Comparison of ENCODE assay signal across 29 cellular contexts in the genomic region with DNA sequence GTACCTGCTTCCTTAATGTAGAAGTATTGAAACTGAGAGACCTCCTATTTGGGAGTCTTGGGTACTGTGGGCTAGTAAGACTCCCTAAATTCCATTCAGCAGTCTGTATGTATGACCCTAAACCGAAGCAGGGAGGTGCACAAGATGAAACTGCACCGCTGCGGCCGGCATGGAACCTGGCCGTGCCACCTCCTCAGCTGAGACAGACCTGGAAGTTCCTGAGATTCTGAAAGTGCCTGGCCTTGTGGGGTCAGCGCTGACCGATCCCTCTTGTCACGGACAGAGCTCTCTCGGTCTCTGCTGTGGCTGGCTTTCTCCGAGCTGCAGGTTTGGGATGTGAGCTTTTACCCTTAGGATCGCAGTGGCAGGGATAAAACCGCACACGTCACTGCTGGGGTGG.
"Had no signal": no experiment of that assay in that cellular context is flagged by ENCODE, and none has a peak within 500 bp of the region (broad histone marks: within the 10 kb centered on the region; RNA-seq: fewer than 3 reads in every experiment).

No MANE protein-coding gene starts in this region.

- DNase-seq: naive thymus-derived CD4-positive, alpha-beta T cell; natural killer cell; nucleus accumbens; pancreas; right cardiac atrium; right lobe of liver; sigmoid colon; spleen; stimulated activated CD4-positive, alpha-beta T cell treated with anti-CD3 and anti-CD28 coated beads, Interleukin-12 subunit alpha, Interleukin-12 subunit beta, amount 100 ng/mL, for 4 hours; stimulated activated CD4-positive, alpha-beta T cell treated with anti-CD3 and anti-CD28 coated beads, Interleukin-1b, Interleukin-23, amount 100 ng/mL, for 48 hours; stimulated activated CD4-positive, alpha-beta T cell treated with anti-CD3 and anti-CD28 coated beads, Interleukin-4, amount 100 ng/mL, for 1 hour; stimulated activated CD4-positive, alpha-beta T cell treated with anti-CD3 and anti-CD28 coated beads, Interleukin-4, amount 100 ng/mL, for 4 hours; stimulated activated CD8-positive, alpha-beta memory T cell treated with anti-CD3 and anti-CD28 coated beads, Interleukin-4, amount 100 ng/mL, for 48 hours; stimulated activated naive CD4-positive, alpha-beta T cell; stimulated activated naive CD8-positive, alpha-beta T cell treated with anti-CD3 and anti-CD28 coated beads, Interleukin-15, amount 100 ng/mL, for 72 hours; stimulated activated naive CD8-positive, alpha-beta T cell treated with anti-CD3 and anti-CD28 coated beads, Interleukin-15, Interleukin-2, amounts not matched to agents 100 U/mL and 50 U/mL, for 24 hours; substantia nigra; testis; tibial artery; transverse colon; upper lobe of right lung; uterus had no signal

- H3K9me3 ChIP-seq: neutrophil, pancreas, prostate gland, right lobe of liver, sigmoid colon, spleen, suprapubic skin, testis, tibial artery, transverse colon, upper lobe of right lung, uterus had no signal

- H3K4me1 ChIP-seq: neural progenitor cell, pancreas, prostate gland, right lobe of liver, sigmoid colon, spleen, suprapubic skin, testis, tibial artery, transverse colon, upper lobe of right lung, uterus had no signal

- H3K4me2 ChIP-seq: neural progenitor cell, smooth muscle cell had no signal

- H3K36me3 ChIP-seq: neural progenitor cell, uterus had no signal

- H3K27me3 ChIP-seq: neural progenitor cell, neutrophil, pancreas, right lobe of liver, sigmoid colon, spleen, suprapubic skin, testis, tibial artery, transverse colon, upper lobe of right lung, uterus had no signal

- H3K9ac ChIP-seq: neural progenitor cell had no signal

- ATAC-seq: naive thymus-derived CD4-positive, alpha-beta T cell; natural killer cell; pancreas; right cardiac atrium; right lobe of liver; stimulated activated memory B cell treated with anti-CD40 and anti-IgM and Interleukin-4, amounts not matched to agents 10 μg/mL and 1 μg/mL and 100 μg/mL, for 72 hours; stimulated activated naive CD8-positive, alpha-beta T cell treated with anti-CD3 and anti-CD28 coated beads, Interleukin-15, amount 100 ng/mL, for 72 hours; stimulated activated naive CD8-positive, alpha-beta T cell treated with anti-CD3 and anti-CD28 coated beads, Interleukin-15, Interleukin-2, amounts not matched to agents 100 U/mL and 50 U/mL, for 24 hours; upper lobe of right lung had no signal

- H3K27ac ChIP-seq: neural progenitor cell, neutrophil, pancreas, right lobe of liver, sigmoid colon, skin epidermis, spleen, suprapubic skin, testis, tibial artery, transverse colon, upper lobe of right lung, uterus had no signal

- H2AFZ ChIP-seq: neural progenitor cell had no signal

- H3K4me3 ChIP-seq: neural progenitor cell, pancreas, prostate gland, right lobe of liver, sigmoid colon, skin epidermis, smooth muscle cell, spleen, suprapubic skin, testis, tibial artery, transverse colon, upper lobe of right lung, uterus had no signal
